In genomic region chr20:56360133-56360898, GRCh38 we compare ENCODE assay signal across 9 cellular contexts. TPM values are rescaled to one million over a fixed set of nuclear protein-coding genes. Genes with fewer than 3 reads are reported as not detected.
A peak's percentile ranks its signal among the peaks of the same experiment; 100 is the strongest.
DNase-seq lines count a peak whose midpoint lies in the region; ATAC-seq, FAIRE-seq and TF ChIP-seq lines count a peak whose summit lies in the region.
"Had no signal": no experiment of that assay in that cellular context is flagged by ENCODE, and none has a peak within 500 bp of the region (broad histone marks: within the 10 kb centered on the region; RNA-seq: fewer than 3 reads in every experiment).

No MANE protein-coding gene starts in this region.

- intact Hi-C loops in cardiac septum (cut with DNase I) (no loop called here), upper lobe of right lung (cut with DNase I) (no loop called here)

- no CpG with 5 or more reads among the region's 13 CpGs for WGBS in mesendoderm (ENCODE audit: extremely low coverage, insufficient coverage, low lambda C conversion rate)

- ATAC-seq in upper lobe of right lung, result peak; percentile 1
- ATAC-seq in GM18498 (IDR thresholded peaks at IDR 0.05; ENCODE audit: unreplicated experiment), result no peak

- no peak overlapping the region for H3K9ac ChIP-seq in mesendoderm (ENCODE audit: low read length)

- no peak overlapping the region for H4K8ac ChIP-seq in mesendoderm (ENCODE audit: low read depth, low read length)

- DNase-seq in cardiac muscle cell (ENCODE audit: low read depth in 1 of 2, low spot score in 1 of 2) (no peak), cardiac septum (ENCODE audit: low spot score) (no peak), bronchial epithelial cell (ENCODE audit: low read depth) (no peak), mesendoderm (no peak), upper lobe of right lung (no peak), NCI-H345 treated with DMSO at 0.1 percent for 48 hours (lab: John Stamatoyannopoulos, UW; ENCODE audit: unreplicated experiment) (no peak), SHP77 treated with DMSO at 0.1 percent for 48 hours (lab: John Stamatoyannopoulos, UW) (no peak)

- no peaks in the 10 kb centered on the region for H3K9me3 ChIP-seq in cardiac muscle cell (ENCODE audit: low read depth)
- no peaks in the 10 kb centered on the region for H3K9me3 ChIP-seq in upper lobe of right lung

- H3K4me3 ChIP-seq in cardiac muscle cell (peak overlapping the region; percentile 54), bronchial epithelial cell (ENCODE audit: low read depth, low read length) (peak overlapping the region; percentile 75), mesendoderm (ENCODE audit: low read length) (no peak overlapping the region), upper lobe of right lung (peak overlapping the region; percentile 86)

- TF ChIP-seq CTCF in cardiac muscle cell (IDR thresholded peaks at IDR 0.05; ENCODE audit: low read depth, low read length) (no peak), bronchial epithelial cell (IDR thresholded peaks at IDR 0.05; ENCODE audit: insufficient read depth, low read length, severe bottlenecking) (no peak), upper lobe of right lung (IDR thresholded peaks at IDR 0.05) (no peak)

- H3K27me3 ChIP-seq in cardiac muscle cell (no peaks in the 10 kb centered on the region), bronchial epithelial cell (ENCODE audit: control insufficient read depth, insufficient read depth, low read length) (no peaks in the 10 kb centered on the region), mesendoderm (ENCODE audit: insufficient read depth, low read length, poor library complexity) (no peaks in the 10 kb centered on the region), upper lobe of right lung (no peaks in the 10 kb centered on the region)

- H3K79me1 ChIP-seq in mesendoderm (ENCODE audit: low read length), result no peaks in the 10 kb centered on the region

- no peak overlapping the region for H3K4ac ChIP-seq in mesendoderm (ENCODE audit: low read depth, low read length)

- H3K4me1 ChIP-seq in cardiac muscle cell (ENCODE audit: low read depth) (peaks cover 23% of the 10 kb centered on the region), mesendoderm (ENCODE audit: control insufficient read depth, low read depth, low read length) (no peaks in the 10 kb centered on the region), upper lobe of right lung (peaks cover 13% of the 10 kb centered on the region)

- H2BK15ac ChIP-seq in mesendoderm (replicated peaks; ENCODE audit: low read depth), result no peak overlapping the region

- H3K27ac ChIP-seq in cardiac muscle cell, result peak overlapping the region; percentile 71
- H3K27ac ChIP-seq in mesendoderm (ENCODE audit: low read depth, low read length), result no peak overlapping the region
- H3K27ac ChIP-seq in upper lobe of right lung, result peak overlapping the region; percentile 80

- no peak overlapping the region for H3K4me2 ChIP-seq in mesendoderm (ENCODE audit: low read length)

- no peak overlapping the region for H2BK5ac ChIP-seq in mesendoderm (ENCODE audit: low read length)

- H2AK5ac ChIP-seq in mesendoderm (ENCODE audit: low read length), result no peak overlapping the region

- no peak overlapping the region for H3K18ac ChIP-seq in mesendoderm (ENCODE audit: low read length)

- H3K56ac ChIP-seq in mesendoderm (ENCODE audit: low read length), result no peak overlapping the region

- no peak overlapping the region for H2BK120ac ChIP-seq in mesendoderm (ENCODE audit: low read depth, low read length)

- H3K36me3 ChIP-seq in cardiac muscle cell, result peaks cover 5% of the 10 kb centered on the region
- peaks cover 1% of the 10 kb centered on the region for H3K36me3 ChIP-seq in bronchial epithelial cell (ENCODE audit: control insufficient read depth, insufficient read depth, low read length)
- H3K36me3 ChIP-seq in mesendoderm (ENCODE audit: control insufficient read depth, insufficient read depth, low read length), result no peaks in the 10 kb centered on the region
- peaks cover 7% of the 10 kb centered on the region for H3K36me3 ChIP-seq in upper lobe of right lung

- no peak for FAIRE-seq in bronchial epithelial cell (lab: Jason Lieb, UNC)
- FAIRE-seq: islet of Langerhans had no signal

- no peak overlapping the region for H4K5ac ChIP-seq in mesendoderm (ENCODE audit: low read length)

- H3K79me2 ChIP-seq in mesendoderm (ENCODE audit: control insufficient read depth, insufficient read depth, low read length), result no peaks in the 10 kb centered on the region

- H3K23ac ChIP-seq in mesendoderm (ENCODE audit: low read length), result peak overlapping the region; percentile 3

RNA-seq across cellular contexts. Expression of gene FAM210B, which starts 1.5 kb away (rescaled TPM):
- total RNA-seq in cardiac muscle cell, result 64.2 and 69.6 TPM in 2 replicates
- 101 and 144 TPM in 2 replicates for polyA plus RNA-seq in cardiac muscle cell
- 41.5 TPM for total RNA-seq in cardiac septum
- total RNA-seq in bronchial epithelial cell, result 9.3 and 18.7 TPM in 2 replicates
- polyA plus RNA-seq in mesendoderm (2013, experiment 1 of 2), result 17.0 TPM
- polyA plus RNA-seq in mesendoderm (2013, experiment 2 of 2), result 17.2 TPM
- total RNA-seq in upper lobe of right lung, result 39.5 TPM

RNA-seq across cellular contexts. Expression of gene AURKA, which starts 31.7 kb away (rescaled TPM):
- total RNA-seq in cardiac muscle cell, result 16.1 and 58.2 TPM in 2 replicates
- polyA plus RNA-seq in cardiac muscle cell, result 28.8 and 97.3 TPM in 2 replicates
- 3.2 TPM for total RNA-seq in cardiac septum
- 1.6 and 2.6 TPM in 2 replicates for total RNA-seq in bronchial epithelial cell
- polyA plus RNA-seq in mesendoderm (2013, experiment 1 of 2), result 91.0 TPM
- polyA plus RNA-seq in mesendoderm (2013, experiment 2 of 2), result 89.8 TPM
- total RNA-seq in upper lobe of right lung, result 1.5 TPM

RNA-seq across cellular contexts. Expression of gene CSTF1, which starts 32.1 kb away (rescaled TPM):
- total RNA-seq in cardiac muscle cell (39.5 and 46.4 TPM in 2 replicates), cardiac septum (15.3 TPM), bronchial epithelial cell (21.9 and 22.4 TPM in 2 replicates), upper lobe of right lung (27.8 TPM)
- polyA plus RNA-seq in cardiac muscle cell, result 34.9 and 46.8 TPM in 2 replicates
- 39.7 TPM for polyA plus RNA-seq in mesendoderm (2013, experiment 1 of 2)
- 40.9 TPM for polyA plus RNA-seq in mesendoderm (2013, experiment 2 of 2)

RNA-seq across cellular contexts. Expression of gene CASS4, which starts 51.7 kb away (rescaled TPM):
- 0.07 and 0.12 TPM in 2 replicates for total RNA-seq in cardiac muscle cell
- not detected in 2 replicates for polyA plus RNA-seq in cardiac muscle cell
- total RNA-seq in cardiac septum, result 0.30 TPM
- 0.13 TPM in 1 of 2 replicates, not detected in the other for total RNA-seq in bronchial epithelial cell
- polyA plus RNA-seq in mesendoderm (2013, experiment 1 of 2), result not detected
- not detected for polyA plus RNA-seq in mesendoderm (2013, experiment 2 of 2)
- 40.2 TPM for total RNA-seq in upper lobe of right lung
